Comparison of ENCODE assay signal across 1 cellular context in genomic region chr4:123411514-123411913, GRCh38.
TF ChIP-seq lines count a peak whose summit lies in the region.

No MANE protein-coding gene starts in this region.

TF ChIP-seq in HepG2, 621 proteins besides CTCF, POLR2A, EP300 and RAD21:
- peak; percentile 89 for TF ChIP-seq ZNF770 (CRISPR knock-in tag; IDR thresholded peaks at IDR 0.05)
- TF ChIP-seq ARID2 (CRISPR knock-in tag; IDR thresholded peaks at IDR 0.05; ENCODE audit: borderline replicate concordance) = no peak
- TF ChIP-seq MED8 (CRISPR knock-in tag; IDR thresholded peaks at IDR 0.05; ENCODE audit: insufficient replicate concordance) = no peak
- no peak for TF ChIP-seq ADNP (CRISPR knock-in tag; IDR thresholded peaks at IDR 0.05)
- no peak for TF ChIP-seq TFDP2 (CRISPR knock-in tag; IDR thresholded peaks at IDR 0.05)
- no peak for TF ChIP-seq ZNF557 (CRISPR knock-in tag; IDR thresholded peaks at IDR 0.05)
